Comparison of ENCODE assay signal across 1 cellular context in the genomic region with DNA sequence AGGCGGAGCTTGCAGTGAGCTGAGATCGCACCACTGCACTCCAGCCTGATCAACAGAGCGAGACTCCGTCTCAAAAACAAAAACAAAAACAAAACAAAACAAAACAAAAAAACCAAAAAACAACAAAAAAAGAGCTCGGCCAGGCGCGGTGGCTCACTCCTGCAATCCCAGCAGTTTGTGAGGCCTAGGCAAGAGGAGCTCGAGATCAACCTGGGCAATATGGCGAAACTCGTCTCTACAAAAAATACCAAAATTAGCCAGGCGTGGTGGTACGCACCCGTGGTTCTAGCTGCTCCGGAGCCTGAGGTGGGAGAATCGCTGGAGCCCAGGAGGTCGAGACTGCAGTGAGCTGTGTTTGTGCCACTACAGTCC.
TF ChIP-seq lines count a peak whose summit lies in the region.

No MANE protein-coding gene starts in this region.

TF ChIP-seq in endothelial cell of umbilical vein, 7 proteins besides CTCF, POLR2A, EP300 and RAD21:
- no peak for TF ChIP-seq EZH2 (IDR thresholded peaks at IDR 0.05; ENCODE audit: borderline replicate concordance, low read depth, low read length, severe bottlenecking)
- TF ChIP-seq POLR2AphosphoS5 (IDR thresholded peaks at IDR 0.05; ENCODE audit: insufficient read depth, low read depth, low read length): no peak
- TF ChIP-seq FOS (IDR thresholded peaks at IDR 0.05; ENCODE audit: borderline replicate concordance, insufficient read depth, low read length): no peak
- TF ChIP-seq, protein P1, sequence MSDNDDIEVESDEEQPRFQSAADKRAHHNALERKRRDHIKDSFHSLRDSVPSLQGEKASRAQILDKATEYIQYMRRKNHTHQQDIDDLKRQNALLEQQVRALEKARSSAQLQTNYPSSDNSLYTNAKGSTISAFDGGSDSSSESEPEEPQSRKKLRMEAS (IDR thresholded peaks at IDR 0.05; ENCODE audit: insufficient read depth, insufficient read length): no peak
- no peak for TF ChIP-seq JUN (IDR thresholded peaks at IDR 0.05; ENCODE audit: borderline replicate concordance, insufficient read depth, insufficient read length, low read depth)
- TF ChIP-seq MYC (IDR thresholded peaks at IDR 0.05; ENCODE audit: low read depth, low read length): no peak
- no peak for TF ChIP-seq GATA2 (IDR thresholded peaks at IDR 0.05; ENCODE audit: insufficient read depth, insufficient read length, low read depth, low read length)
